ENCODE assay signal across 9 cellular contexts in genomic region chr15:58043192-58043903, GRCh38. TPM values are rescaled to one million over a fixed set of nuclear protein-coding genes. Genes with fewer than 3 reads are reported as not detected.
A peak's percentile ranks its signal among the peaks of the same experiment; 100 is the strongest.
DNase-seq lines count a peak whose midpoint lies in the region; ATAC-seq and TF ChIP-seq lines count a peak whose summit lies in the region.
"Had no signal": no experiment of that assay in that cellular context is flagged by ENCODE, and none has a peak within 500 bp of the region (broad histone marks: within the 10 kb centered on the region; RNA-seq: fewer than 3 reads in every experiment).

No MANE protein-coding gene starts in this region.

- TF ChIP-seq POLR2A in breast epithelium (IDR thresholded peaks at IDR 0.05): no peak

- H3K27ac ChIP-seq in SJCRH30: no peak overlapping the region
- no peak overlapping the region for H3K27ac ChIP-seq in breast epithelium
- no peak overlapping the region for H3K27ac ChIP-seq in lung (ENCODE audit: low read depth in 1 of 2, low read length in 1 of 2)

- DNase-seq in AG09309 (ENCODE audit: low read depth) (no peak), GM13977 (ENCODE audit: low spot score) (no peak), SJCRH30 (peak; percentile 26 to 65), breast epithelium (ENCODE audit: low spot score in 2 of 2) (no peak), lung (ENCODE audit: low spot score) (no peak), type B pancreatic cell (ENCODE audit: extremely low spot score, unreplicated experiment) (no peak)

- peaks cover 12% of the 10 kb centered on the region for H3K4me1 Mint-ChIP-seq in type B pancreatic cell (ENCODE audit: unreplicated experiment)

- 30 to 39% methylated on average over 5 of the region's 5 CpGs for WGBS in lung, 2 donors

- H3K27me3 Mint-ChIP-seq in type B pancreatic cell: peaks cover 49% of the 10 kb centered on the region

- H3K27me3 ChIP-seq in SJCRH30 (no peaks in the 10 kb centered on the region), breast epithelium (no peaks in the 10 kb centered on the region), lung (ENCODE audit: control insufficient read depth, insufficient read depth) (peaks cover 3% of the 10 kb centered on the region)

- H3K9me3 Mint-ChIP-seq in type B pancreatic cell: peaks cover 4% of the 10 kb centered on the region
- H3K9me3 Mint-ChIP-seq: dendritic cell treated with granulocyte-macrophage colony-stimulating factor and Interleukin-4, amounts not matched to agents 40 ng/mL and 50 ng/mL, for 4 days had no signal

- no peak overlapping the region for H3K4me3 Mint-ChIP-seq in type B pancreatic cell
- H3K4me3 Mint-ChIP-seq: dendritic cell treated with granulocyte-macrophage colony-stimulating factor and Interleukin-4, amounts not matched to agents 40 ng/mL and 50 ng/mL, for 4 days had no signal

- H3K9me3 ChIP-seq in SJCRH30 (replicated peaks) (no peaks in the 10 kb centered on the region), breast epithelium (no peaks in the 10 kb centered on the region), lung (ENCODE audit: control insufficient read depth in 2 of 2, insufficient read depth in 1 of 2, low read length in 1 of 2) (no peaks in the 10 kb centered on the region)

- H3K4me1 ChIP-seq in SJCRH30 (peaks cover 12% of the 10 kb centered on the region), breast epithelium (no peaks in the 10 kb centered on the region), lung (ENCODE audit: control insufficient read depth in 2 of 2, insufficient read depth in 2 of 2, low read length in 2 of 2) (peaks cover 0 to 6% of the 10 kb centered on the region in 2 donors)

- no peak for ATAC-seq in lung (ENCODE audit: insufficient read depth, low FRiP score)
- ATAC-seq in HG03159 (IDR thresholded peaks at IDR 0.05; ENCODE audit: unreplicated experiment): no peak
- ATAC-seq in HG03520 (IDR thresholded peaks at IDR 0.05; ENCODE audit: unreplicated experiment): no peak

- H3K36me3 ChIP-seq in SJCRH30 (no peaks in the 10 kb centered on the region), breast epithelium (no peaks in the 10 kb centered on the region), lung (ENCODE audit: control insufficient read depth in 2 of 2, insufficient read depth in 2 of 2, low read length in 2 of 2) (no peaks in the 10 kb centered on the region)

- intact Hi-C loops in breast epithelium (cut with DNase I; ENCODE audit: low total_unique reads): no loop called here

- no peaks in the 10 kb centered on the region for H3K36me3 Mint-ChIP-seq in type B pancreatic cell

- H3K4me3 ChIP-seq in AG09309 (ENCODE audit: control insufficient read depth, low read depth, low read length): no peak overlapping the region
- no peak overlapping the region for H3K4me3 ChIP-seq in SJCRH30
- no peak overlapping the region for H3K4me3 ChIP-seq in breast epithelium
- no peak overlapping the region for H3K4me3 ChIP-seq in lung

- peak; percentile 75 for TF ChIP-seq CTCF in AG09309 (IDR thresholded peaks at IDR 0.05; ENCODE audit: control insufficient read depth, insufficient read depth, low read depth, low read length, missing control alignments)
- TF ChIP-seq CTCF in GM13977 (IDR thresholded peaks at IDR 0.05; ENCODE audit: extremely low read depth, insufficient read depth, missing control alignments): peak; percentile 72
- peak; percentile 26 to 42 (median 31) for TF ChIP-seq CTCF in breast epithelium (IDR thresholded peaks at IDR 0.05)
- TF ChIP-seq CTCF in lung (IDR thresholded peaks at IDR 0.05; ENCODE audit: control extremely low read depth, extremely low read depth): peak; percentile 15
- TF ChIP-seq CTCF in type B pancreatic cell (conservative IDR thresholded peaks at IDR 0.05): peak; percentile 79

- H3K27ac Mint-ChIP-seq in type B pancreatic cell: no peak overlapping the region
- H3K27ac Mint-ChIP-seq: dendritic cell treated with granulocyte-macrophage colony-stimulating factor and Interleukin-4, amounts not matched to agents 40 ng/mL and 50 ng/mL, for 4 days had no signal

- in situ Hi-C loops in GM13977 (cut with MboI; ENCODE audit: low pct_unique_long_range_greater_than_20kb, low sequenced_read_pairs, unreplicated experiment): no loop called here

RNA-seq across cellular contexts. Expression of gene ALDH1A2, which starts 22.2 kb away (rescaled TPM):
- total RNA-seq in SJCRH30 (2014; rRNA removed; shearing (Covaris generic)): 8.9 and 12.6 TPM in 2 replicates
- total RNA-seq in breast epithelium (10 to 100 TPM in 2 of 3 donors, 1 to 10 TPM in 1; 6.1 to 19.6 (median 11.1) TPM), lung (10 to 100 TPM; 15.3 to 28.4 TPM), type B pancreatic cell (ENCODE audit: low replicate concordance) (10.4 and 38.3 TPM in 2 replicates)
- polyA plus RNA-seq in lung: 1 to 10 TPM; 3.6 to 3.7 TPM

Comparison
In these comparisons a context has a peak if more than half of its experiments do, and no peak if none do; other contexts are left out.
1. DNase-seq: peak in SJCRH30 (2 of 2); none in AG09309 (single experiment), GM13977 (single experiment), breast epithelium (0 of 2), lung (single experiment) and type B pancreatic cell (single experiment).
2. CTCF ChIP-seq: peak in every context shown above with its lines; median percentile 79 in type B pancreatic cell; 75 in AG09309; 72 in GM13977; 31 in breast epithelium; 15 in lung.